ENCODE assay signal across 8 cellular contexts in the genomic region with DNA sequence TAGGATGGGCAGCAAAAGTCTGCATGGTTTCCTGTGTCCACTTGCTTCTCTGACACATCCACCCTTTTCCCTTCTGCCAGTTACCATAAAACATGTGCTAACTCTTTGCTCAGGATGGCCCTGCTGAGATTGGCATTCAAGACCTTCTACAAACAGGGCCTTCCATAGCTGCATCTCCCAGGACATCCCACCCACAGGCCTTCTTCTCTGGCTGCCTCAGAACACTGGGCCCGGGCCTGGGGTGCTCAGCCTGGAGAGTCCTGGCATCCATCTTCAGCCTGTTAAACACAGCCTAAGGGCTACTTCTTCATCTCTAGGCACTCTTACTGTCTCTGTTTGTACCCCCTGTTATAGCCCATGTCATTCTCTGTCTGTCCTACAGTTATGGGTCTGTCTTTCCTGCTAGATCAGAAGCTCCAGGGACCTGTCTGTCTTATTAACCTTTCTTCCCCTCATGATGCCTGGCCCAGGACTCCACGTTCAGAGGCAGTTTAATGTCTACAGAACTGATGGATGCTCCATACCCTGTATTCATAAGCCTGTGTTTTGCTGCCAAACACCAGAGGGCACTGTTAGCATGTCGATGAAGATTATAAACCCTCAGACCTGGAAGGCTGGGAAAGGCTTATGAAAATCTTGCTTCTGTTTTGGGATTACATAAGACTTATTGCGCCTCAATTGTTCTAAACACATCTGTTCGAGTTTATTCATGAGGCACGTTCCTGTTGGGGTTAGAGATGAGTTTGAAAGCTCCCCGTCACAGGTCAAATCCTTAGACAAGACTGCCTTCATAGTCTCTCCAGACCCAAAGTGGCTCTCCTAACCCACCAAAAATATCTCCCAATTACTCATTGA. TPM values are rescaled to one million over a fixed set of nuclear protein-coding genes. Genes with fewer than 3 reads are reported as not detected.
DNase-seq lines count a peak whose midpoint lies in the region; ATAC-seq and TF ChIP-seq lines count a peak whose summit lies in the region.

No MANE protein-coding gene starts in this region.

- no peak overlapping the region for H2AFZ ChIP-seq in SK-N-SH (ENCODE audit: low read depth)

- no peak overlapping the region for H3K4me2 ChIP-seq in SK-N-SH

- no peak overlapping the region for H3K27ac ChIP-seq in SK-N-SH (ENCODE audit: low read depth in 2 of 2, low read length in 1 of 2)

- H4K20me1 ChIP-seq in SK-N-SH (ENCODE audit: insufficient read depth) = no peaks in the 10 kb centered on the region

- no peaks in the 10 kb centered on the region for H3K27me3 ChIP-seq in SK-N-SH (ENCODE audit: insufficient read depth)

- H3K9me3 ChIP-seq in SK-N-SH = no peaks in the 10 kb centered on the region

- no peaks in the 10 kb centered on the region for H3K9me2 ChIP-seq in SK-N-SH

- no peaks in the 10 kb centered on the region for H3F3A ChIP-seq in SK-N-SH (replicated peaks; ENCODE audit: insufficient read depth)

- H3K4me3 ChIP-seq in SK-N-SH (ENCODE audit: low read depth in 2 of 2, low read length in 1 of 2) (no peak overlapping the region; a peak in 1 of 4 replicates), lower leg skin (ENCODE audit: low read depth, poor library complexity, severe bottlenecking) (no peak overlapping the region)

- TF ChIP-seq RAD21 in SK-N-SH (IDR thresholded peaks at IDR 0.05; ENCODE audit: low read length) = peak; percentile 85

- POLR2A ChIA-PET in SK-N-SH (lab: Yijun Ruan, JAX) = interaction anchor here (0.6 kb wide), 1 partner anchor 213 kb away, joined by 3 read pairs; no protein-coding TSS in a partner anchor

- no peaks in the 10 kb centered on the region for H3K79me2 ChIP-seq in SK-N-SH (ENCODE audit: insufficient read depth)

- 14% methylated on average over 7 of the region's 7 CpGs for WGBS in SK-N-SH (ENCODE audit: low lambda C conversion rate)
- 12% methylated on average over 7 of the region's 7 CpGs for WGBS in lower leg skin, 2 donors

- no peak overlapping the region for H3K9ac ChIP-seq in SK-N-SH

- TF ChIP-seq EP300 in SK-N-SH (IDR thresholded peaks at IDR 0.05; ENCODE audit: borderline replicate concordance in 1 of 2, low read depth in 1 of 2, low read length in 1 of 2) = no peak

- H3K36me3 ChIP-seq in SK-N-SH (replicated peaks in 1 of 2; ENCODE audit: control insufficient read depth in 1 of 2, insufficient read depth in 2 of 2, low read length in 1 of 2) = no peaks in the 10 kb centered on the region

- CTCF ChIA-PET in SK-N-SH (lab: Yijun Ruan, JAX) = interaction anchor here (0.7 to 28.4 kb wide), 22 partner anchors 9 to 1019 kb away, joined by 3 to 578 read pairs (median 4); a partner anchor contains a TSS

- H3K4me1 ChIP-seq in SK-N-SH (ENCODE audit: control insufficient read depth in 1 of 2, insufficient read depth in 2 of 2, low read depth in 1 of 2, low read length in 1 of 2) = peaks cover 0 to 3% of the 10 kb centered on the region in 2 experiments; a peak in 1 of 4 replicates

- TF ChIP-seq CTCF in SK-N-SH (IDR thresholded peaks at IDR 0.05) (peak; percentile 85), lower leg skin (IDR thresholded peaks at IDR 0.05) (peak in 1 of 3 donors; percentile 76)

- no peak for TF ChIP-seq POLR2A in lower leg skin (IDR thresholded peaks at IDR 0.05)

- no peak for ATAC-seq in HG03139 (IDR thresholded peaks at IDR 0.05; ENCODE audit: unreplicated experiment)

- DNase-seq in NCI-H1436 (lab: John Stamatoyannopoulos, UW) = peak; percentile 31
- no peak for DNase-seq in NCI-H1436 treated with DMSO at 0.1 percent for 48 hours (lab: John Stamatoyannopoulos, UW)
- peak; percentile 3 for DNase-seq in KG1 (lab: John Stamatoyannopoulos, UW)
- peak; percentile 70 for DNase-seq in SK-N-SH
- DNase-seq in dermis blood vessel endothelial cell = peak; percentile 95
- DNase-seq in lower leg skin (ENCODE audit: low spot score in 2 of 2) = peak; percentile 67 to 87
- DNase-seq in superior temporal gyrus (ENCODE audit: extremely low spot score) = peak; percentile 92

- intact Hi-C loops in lower leg skin (cut with DNase I; ENCODE audit: low total_unique reads) = no loop called here

TF ChIP-seq in SK-N-SH, 30 proteins besides CTCF, POLR2A, EP300 and RAD21:
- TF ChIP-seq SMC3 (IDR thresholded peaks at IDR 0.05; ENCODE audit: low read depth, low read length) (peak; percentile 88), NRF1 (IDR thresholded peaks at IDR 0.05; ENCODE audit: low read depth, low read length) (0 out of 2 replicates have a peak, but pooled peaks have one; percentile 9), CHD2 (IDR thresholded peaks at IDR 0.05; ENCODE audit: low read length, partially characterized antibody) (no peak)

RNA-seq across cellular contexts. Expression of a gene that starts 16.5 kb away (rescaled TPM):
- polyA plus RNA-seq in SK-N-SH (2012; rRNA removed) = 0.10 and 0.13 TPM in 2 replicates
- 0.05 and 0.09 TPM in 2 replicates for polyA plus RNA-seq in SK-N-SH (2012; cell fraction: cytosol; rRNA removed)
- polyA plus RNA-seq in SK-N-SH (2012; cell fraction: nucleus; rRNA removed) = 0.07 and 0.12 TPM in 2 replicates
- total RNA-seq in dermis blood vessel endothelial cell = 30.5 and 30.9 TPM in 2 replicates
- total RNA-seq in lower leg skin = 10 to 100 TPM; 17.9 to 49.8 (median 26.9) TPM

RNA-seq across cellular contexts. Expression of a gene that starts 17.9 kb away (rescaled TPM):
- 8.6 and 11.3 TPM in 2 replicates for polyA plus RNA-seq in SK-N-SH (2012; rRNA removed)
- 9.3 and 9.9 TPM in 2 replicates for polyA plus RNA-seq in SK-N-SH (2012; cell fraction: cytosol; rRNA removed)
- 17.8 and 26.3 TPM in 2 replicates for polyA plus RNA-seq in SK-N-SH (2012; cell fraction: nucleus; rRNA removed)
- 2.9 and 4.4 TPM in 2 replicates for total RNA-seq in dermis blood vessel endothelial cell
- 10 to 100 TPM in 2 of 4 donors, 1 to 10 TPM in 2; 6.5 to 15.7 (median 10.9) TPM for total RNA-seq in lower leg skin

RNA-seq across cellular contexts. Expression of a gene that starts 18.6 kb away (rescaled TPM):
- 66.5 and 66.8 TPM in 2 replicates for polyA plus RNA-seq in SK-N-SH (2012; rRNA removed)
- polyA plus RNA-seq in SK-N-SH (2012; cell fraction: cytosol; rRNA removed) = 50.1 and 52.4 TPM in 2 replicates
- polyA plus RNA-seq in SK-N-SH (2012; cell fraction: nucleus; rRNA removed) = 201 and 241 TPM in 2 replicates
- 72.7 and 92.1 TPM in 2 replicates for total RNA-seq in dermis blood vessel endothelial cell
- 10 to 100 TPM; 62.5 to 95.5 (median 89.7) TPM for total RNA-seq in lower leg skin

RNA-seq across cellular contexts. Expression of a gene that starts 25.5 kb away (rescaled TPM):
- 2.6 and 3.0 TPM in 2 replicates for polyA plus RNA-seq in SK-N-SH (2012; rRNA removed)
- 3.3 and 3.6 TPM in 2 replicates for polyA plus RNA-seq in SK-N-SH (2012; cell fraction: cytosol; rRNA removed)
- 2.5 and 3.3 TPM in 2 replicates for polyA plus RNA-seq in SK-N-SH (2012; cell fraction: nucleus; rRNA removed)
- not detected in 2 replicates for total RNA-seq in dermis blood vessel endothelial cell
- 10 to 100 TPM in 3 of 4 donors, 1 to 10 TPM in 1; 6.3 to 73.7 (median 21.3) TPM for total RNA-seq in lower leg skin

RNA-seq across cellular contexts. Expression of a gene that starts 27.0 kb away (rescaled TPM):
- polyA plus RNA-seq in SK-N-SH (2012; rRNA removed) = 77.5 and 95.1 TPM in 2 replicates
- 18.6 and 26.5 TPM in 2 replicates for polyA plus RNA-seq in SK-N-SH (2012; cell fraction: cytosol; rRNA removed)
- polyA plus RNA-seq in SK-N-SH (2012; cell fraction: nucleus; rRNA removed) = 448 and 541 TPM in 2 replicates
- 72.8 and 106 TPM in 2 replicates for total RNA-seq in dermis blood vessel endothelial cell
- total RNA-seq in lower leg skin = 100 to 1,000 TPM in 1 of 4 donors, 10 to 100 TPM in 3; 69.9 to 133 (median 85.9) TPM
